ENCODE assay signal across 8 cellular contexts in the genomic region with DNA sequence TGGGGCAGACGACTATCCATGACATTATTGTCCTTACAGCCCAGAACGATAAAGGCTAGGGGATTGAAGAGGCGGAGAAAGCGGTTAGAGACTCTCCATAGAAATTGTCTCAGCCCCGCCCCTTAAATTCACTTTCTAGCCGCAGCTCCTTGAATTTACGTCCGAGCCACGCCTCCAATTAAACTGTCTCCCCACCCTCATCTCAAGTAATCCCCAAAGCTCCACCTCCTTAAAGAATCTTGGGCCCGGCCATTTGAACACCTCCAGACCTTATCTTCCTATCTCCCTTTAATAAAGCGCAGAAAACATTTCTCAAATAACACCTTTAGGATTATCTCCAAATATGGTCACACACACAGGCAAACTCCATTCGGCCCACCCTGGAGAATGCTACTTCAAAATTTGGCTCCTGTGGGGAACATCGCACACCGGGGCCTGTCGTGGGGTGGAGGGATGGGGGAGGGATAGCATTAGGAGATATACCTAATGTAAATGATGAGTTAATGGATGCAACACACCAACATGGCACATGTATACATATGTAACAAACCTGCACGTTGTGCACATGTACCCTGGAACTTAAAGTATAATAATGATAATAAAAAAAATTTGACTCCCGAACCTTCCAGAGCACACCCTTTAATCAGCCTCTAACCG. TPM values are rescaled to one million over a fixed set of nuclear protein-coding genes. Genes with fewer than 3 reads are reported as not detected.
DNase-seq lines count a peak whose midpoint lies in the region; ATAC-seq and TF ChIP-seq lines count a peak whose summit lies in the region.

No MANE protein-coding gene starts in this region.

- peak overlapping the region; percentile 83 for H3K4me3 ChIP-seq in CD8-positive, alpha-beta T cell (ENCODE audit: low read depth, low read length)
- H3K4me3 ChIP-seq in H7 (ENCODE audit: insufficient read depth, low read depth, low read length) (peak overlapping the region; percentile 31), left ventricle myocardium inferior (peak overlapping the region; percentile 71), rectal smooth muscle tissue (ENCODE audit: low read length) (peak overlapping the region; percentile 74)

- no peak for TF ChIP-seq CTCF in CD8-positive, alpha-beta T cell (IDR thresholded peaks at IDR 0.05)
- TF ChIP-seq CTCF in left ventricle myocardium inferior (IDR thresholded peaks at IDR 0.05; ENCODE audit: borderline replicate concordance) = no peak

- no peaks in the 10 kb centered on the region for H3K9me3 ChIP-seq in CD8-positive, alpha-beta T cell (ENCODE audit: low read length)
- H3K9me3 ChIP-seq in left ventricle myocardium inferior (replicated peaks) = no peaks in the 10 kb centered on the region

- H3K27me3 ChIP-seq in CD8-positive, alpha-beta T cell (ENCODE audit: insufficient read depth, low read length) = no peaks in the 10 kb centered on the region
- H3K27me3 ChIP-seq in H7 (ENCODE audit: control insufficient read depth, insufficient read depth, low read length) (peaks cover 11% of the 10 kb centered on the region), left ventricle myocardium inferior (ENCODE audit: low read depth) (no peaks in the 10 kb centered on the region), rectal smooth muscle tissue (ENCODE audit: control insufficient read depth, insufficient read depth, low read length) (no peaks in the 10 kb centered on the region)

- CTCF ChIA-PET in CD8-positive, alpha-beta T cell (lab: Charles Lee) = interaction anchor here (0.6 to 1.4 kb wide), 9 partner anchors 9 to 40 kb away, joined by 3 to 6 read pairs (median 3); a partner anchor contains a TSS

- peak overlapping the region; percentile 92 for H3K4me3 Mint-ChIP-seq in CD8-positive, alpha-beta T cell

- no peaks in the 10 kb centered on the region for H3K36me3 Mint-ChIP-seq in CD8-positive, alpha-beta T cell

- H3K4me1 ChIP-seq in CD8-positive, alpha-beta T cell (ENCODE audit: insufficient read depth, low read length) = peaks cover 7% of the 10 kb centered on the region
- H3K4me1 ChIP-seq in left ventricle myocardium inferior = no peaks in the 10 kb centered on the region
- no peaks in the 10 kb centered on the region for H3K4me1 ChIP-seq in rectal smooth muscle tissue (ENCODE audit: control insufficient read depth, insufficient read depth, low read length)

- DNase-seq in CD8-positive, alpha-beta T cell = peak in 2 of 7 experiments; percentile 18 to 34
- peak; percentile 77 for DNase-seq in H7
- peak; percentile 39 for DNase-seq in NCI-H748 treated with DMSO at 0.1 percent for 48 hours (lab: John Stamatoyannopoulos, UW)
- DNase-seq in amniotic epithelial cell (ENCODE audit: low read depth) = peak; percentile 75
- DNase-seq in left ventricle myocardium inferior = no peak
- no peak for DNase-seq in GM19238 (ENCODE audit: insufficient read length, low spot score)

- POLR2A ChIA-PET in CD8-positive, alpha-beta T cell (lab: Charles Lee) = interaction anchor here (0.6 to 2.2 kb wide), 5 partner anchors 11 to 442 kb away, joined by 3 to 11 read pairs (median 4); no protein-coding TSS in a partner anchor

- H3K27me3 Mint-ChIP-seq in CD8-positive, alpha-beta T cell (ENCODE audit: low read depth) = no peaks in the 10 kb centered on the region

- H3K27ac Mint-ChIP-seq in CD8-positive, alpha-beta T cell = peak overlapping the region; percentile 95

- ATAC-seq in CD8-positive, alpha-beta T cell = peak; percentile 13
- ATAC-seq in GM19397 (IDR thresholded peaks at IDR 0.05; ENCODE audit: unreplicated experiment) = no peak

- intact Hi-C loops in CD8-positive, alpha-beta T cell (cut with DNase I, micrococcal nuclease) = no loop called here
- intact Hi-C loops in left ventricle myocardium inferior (cut with micrococcal nuclease) = no loop called here

- H3K4me1 Mint-ChIP-seq in CD8-positive, alpha-beta T cell (ENCODE audit: low read depth) = peaks cover 18% of the 10 kb centered on the region

- no peak overlapping the region for H3K9ac ChIP-seq in rectal smooth muscle tissue (ENCODE audit: low read length)

- H3K36me3 ChIP-seq in CD8-positive, alpha-beta T cell (ENCODE audit: insufficient read depth, low read length) = no peaks in the 10 kb centered on the region
- H3K36me3 ChIP-seq in H7 (replicated peaks; ENCODE audit: control insufficient read depth, insufficient read depth, low read length) (no peaks in the 10 kb centered on the region), left ventricle myocardium inferior (no peaks in the 10 kb centered on the region), rectal smooth muscle tissue (ENCODE audit: control insufficient read depth, insufficient read depth, low read length) (no peaks in the 10 kb centered on the region)

- H3K27ac ChIP-seq in CD8-positive, alpha-beta T cell (ENCODE audit: low read depth, low read length) = peak overlapping the region; percentile 78
- H3K27ac ChIP-seq in left ventricle myocardium inferior (replicated peaks) = peak overlapping the region; percentile 96
- peak overlapping the region; percentile 98 for H3K27ac ChIP-seq in rectal smooth muscle tissue (ENCODE audit: low read depth, low read length)

- no peaks in the 10 kb centered on the region for H3K9me3 Mint-ChIP-seq in CD8-positive, alpha-beta T cell

RNA-seq across cellular contexts. Expression of a gene that starts 7.2 kb away (rescaled TPM):
- under 1 TPM; 0.31 to 0.84 TPM for total RNA-seq in CD8-positive, alpha-beta T cell
- 0.21 and 1.00 TPM in 2 replicates for total RNA-seq in H7 (2014; rRNA removed; shearing (Covaris generic))
- 2.4 TPM for total RNA-seq in left ventricle myocardium inferior

RNA-seq across cellular contexts. Expression of a gene that starts 16.3 kb away (rescaled TPM):
- total RNA-seq in CD8-positive, alpha-beta T cell = 10 to 100 TPM; 95.9 to 96.4 TPM
- 1.1 and 1.5 TPM in 2 replicates for total RNA-seq in H7 (2014; rRNA removed; shearing (Covaris generic))
- 42.1 TPM for total RNA-seq in left ventricle myocardium inferior

RNA-seq across cellular contexts. Expression of a gene that starts 30.8 kb away (rescaled TPM):
- 1 to 10 TPM in 1 of 2 experiments, under 1 TPM in 1; 0.98 to 1.5 TPM for total RNA-seq in CD8-positive, alpha-beta T cell
- total RNA-seq in H7 (2014; rRNA removed; shearing (Covaris generic)) = 8.9 and 13.9 TPM in 2 replicates
- total RNA-seq in left ventricle myocardium inferior = 9.7 TPM

RNA-seq across cellular contexts. Expression of a gene that starts 31.8 kb away (rescaled TPM):
- total RNA-seq in CD8-positive, alpha-beta T cell = 10 to 100 TPM; 10.9 to 12.6 TPM
- total RNA-seq in H7 (2014; rRNA removed; shearing (Covaris generic)) = 24.4 and 31.4 TPM in 2 replicates
- total RNA-seq in left ventricle myocardium inferior = 18.1 TPM

RNA-seq across cellular contexts. Expression of a gene that starts 44.6 kb away (rescaled TPM):
- total RNA-seq in CD8-positive, alpha-beta T cell = under 1 TPM; 0.44 to 0.65 TPM
- 1.7 and 1.9 TPM in 2 replicates for total RNA-seq in H7 (2014; rRNA removed; shearing (Covaris generic))
- 1.6 TPM for total RNA-seq in left ventricle myocardium inferior

Comparison
In these comparisons a context has a peak if more than half of its experiments do, and no peak if none do; other contexts are left out.
1. DNase-seq: peak in H7 (single experiment), NCI-H748 treated with DMSO at 0.1 percent for 48 hours (single experiment) and amniotic epithelial cell (single experiment); none in left ventricle myocardium inferior (single experiment) and GM19238 (single experiment).
2. H3K4me3 ChIP-seq: peak in every context shown above with its lines; median percentile 83 in CD8-positive, alpha-beta T cell; 74 in rectal smooth muscle tissue; 71 in left ventricle myocardium inferior; 31 in H7.
3. RNA of a gene that starts 16.3 kb away (total RNA-seq): 95.9 to 96.4 TPM in CD8-positive, alpha-beta T cell and 42.1 TPM in left ventricle myocardium inferior (single experiment); 1.1 to 1.5 TPM in H7; every median in the first group is over 10 times any median in the second.
4. Peak in every context shown above with its lines, with median percentiles within 50 percentile points of each other: H3K27ac ChIP-seq.